In the genomic region with DNA sequence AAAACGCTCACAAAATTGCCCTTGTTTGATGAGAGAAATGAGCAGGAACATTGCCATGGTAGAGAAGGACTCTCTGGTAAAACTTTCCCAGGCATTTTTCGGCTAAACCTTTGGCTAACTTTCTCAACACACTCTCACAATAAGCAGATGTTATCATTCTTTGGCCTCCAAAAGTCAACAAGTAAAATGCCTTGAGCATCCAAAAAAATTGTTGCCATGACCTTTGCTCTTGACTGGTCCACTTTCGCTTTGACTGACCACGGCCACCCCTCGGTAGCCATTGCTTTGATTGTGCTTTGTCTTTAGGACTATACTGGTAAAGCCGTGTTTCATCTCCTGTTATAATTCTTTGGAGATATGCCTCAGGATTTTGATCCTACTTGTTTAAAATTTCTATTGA, we compare ENCODE assay signal across 23 cellular contexts. TPM values are rescaled to one million over a fixed set of nuclear protein-coding genes. Genes with fewer than 3 reads are reported as not detected.
DNase-seq lines count a peak whose midpoint lies in the region; ATAC-seq, FAIRE-seq and TF ChIP-seq lines count a peak whose summit lies in the region.
"Had no signal": no experiment of that assay in that cellular context is flagged by ENCODE, and none has a peak within 500 bp of the region (broad histone marks: within the 10 kb centered on the region; RNA-seq: fewer than 3 reads in every experiment).

No MANE protein-coding gene starts in this region.

- 12% methylated on average over 6 of the region's 6 CpGs for WGBS in HepG2 (ENCODE audit: low lambda C conversion rate)
- WGBS in right lobe of liver (ENCODE audit: insufficient coverage, low coverage, low lambda C conversion rate, missing lambda C conversion rate), result 79% methylated on average over 6 of the region's 6 CpGs

- POLR2A ChIA-PET in HepG2 (lab: Yijun Ruan, JAX), result no interaction called here

- H3K36me3 ChIP-seq in HepG2 (replicated peaks in 1 of 2; ENCODE audit: control insufficient read depth in 1 of 2, insufficient read depth in 2 of 2, low read length in 2 of 2) (no peaks in the 10 kb centered on the region), right lobe of liver (no peaks in the 10 kb centered on the region)
- H3K36me3 ChIP-seq: BE2C; BLaER1 treated with 17β-estradiol and CSF1 and Interleukin-3, amounts not matched to agents 10 nM and 100 nM; HAP-1 had no signal

- no peaks in the 10 kb centered on the region for H3K9me3 ChIP-seq in HepG2 (ENCODE audit: low read length)
- no peaks in the 10 kb centered on the region for H3K9me3 ChIP-seq in right lobe of liver
- H3K9me3 ChIP-seq: BE2C; BLaER1 treated with 17β-estradiol and CSF1 and Interleukin-3, amounts not matched to agents 10 nM and 100 nM; HAP-1 had no signal

- ATAC-seq in HepG2 (peak; percentile 39; the same call in 2 of the 3 replicates), right lobe of liver (no peak), GM21515 (IDR thresholded peaks at IDR 0.05; ENCODE audit: unreplicated experiment) (no peak)
- ATAC-seq: GM12878 had no signal

- no peaks in the 10 kb centered on the region for H4K20me1 ChIP-seq in HepG2 (ENCODE audit: insufficient read depth, low read length)
- H4K20me1 ChIP-seq: BLaER1 treated with 17β-estradiol and CSF1 and Interleukin-3, amounts not matched to agents 10 nM and 100 nM had no signal

- no peak overlapping the region for H3K9ac ChIP-seq in HepG2 (ENCODE audit: insufficient read depth, low read depth, low read length)
- H3K9ac ChIP-seq: BLaER1 treated with 17β-estradiol and CSF1 and Interleukin-3, amounts not matched to agents 10 nM and 100 nM had no signal

- peak overlapping the region; percentile 36 for H3K4me2 ChIP-seq in HepG2 (ENCODE audit: low read depth, low read length)
- H3K4me2 ChIP-seq: BLaER1 treated with 17β-estradiol and CSF1 and Interleukin-3, amounts not matched to agents 10 nM and 100 nM had no signal

- no peak overlapping the region for H3K4me3 ChIP-seq in HepG2 (replicated peaks in 1 of 3; ENCODE audit: insufficient read depth in 1 of 3, low read depth in 2 of 3, low read length in 3 of 3)
- H3K4me3 ChIP-seq in right lobe of liver, result no peak overlapping the region
- H3K4me3 ChIP-seq in fibroblast of villous mesenchyme (ENCODE audit: low read depth, low read length), result no peak overlapping the region
- H3K4me3 ChIP-seq: BLaER1 treated with 17β-estradiol and CSF1 and Interleukin-3, amounts not matched to agents 10 nM and 100 nM; GM12878; HAP-1 had no signal

- CTCF ChIA-PET in HepG2 (lab: Yijun Ruan, JAX; ENCODE audit: low intra/inter-chr PET ratio, low total read pairs), result no interaction called here

- in situ Hi-C loops in HepG2 (cut with HindIII; ENCODE audit: extremely low pct_ligation_motif_present, low pct_unique_long_range_greater_than_20kb), result no loop called here

- H3K27me3 ChIP-seq in HepG2 (ENCODE audit: control insufficient read depth in 1 of 2, insufficient read depth in 2 of 2, low read length in 2 of 2), result no peaks in the 10 kb centered on the region
- no peaks in the 10 kb centered on the region for H3K27me3 ChIP-seq in right lobe of liver
- H3K27me3 ChIP-seq: BLaER1 treated with 17β-estradiol and CSF1 and Interleukin-3, amounts not matched to agents 10 nM and 100 nM had no signal

- no peak for TF ChIP-seq RAD21 in HepG2 (CRISPR knock-in tag; IDR thresholded peaks at IDR 0.05)

- intact Hi-C loops in HepG2 (cut with micrococcal nuclease; ENCODE audit: unreplicated experiment), result no loop called here
- intact Hi-C loops in right lobe of liver (cut with DNase I), result no loop called here
- intact Hi-C loops in head of caudate nucleus (cut with DNase I), result no loop called here

- no peak for TF ChIP-seq EP300 in HepG2 (IDR thresholded peaks at IDR 0.05; ENCODE audit: low read depth in 2 of 2, low read length in 2 of 2)
- no peak for TF ChIP-seq EP300 in HepG2 (CRISPR knock-in tag; IDR thresholded peaks at IDR 0.05; ENCODE audit: borderline replicate concordance)

- DNase-seq in HepG2 (ENCODE audit: low spot score) (peak; percentile 47), right lobe of liver (no peak), RPMI7951 (ENCODE audit: low read depth) (peak; percentile 24), fibroblast of villous mesenchyme (ENCODE audit: low read depth) (peak; percentile 74), head of caudate nucleus (no peak)
- DNase-seq: AML-193; BE2C; CD4-positive, alpha-beta T cell; CD8-positive, alpha-beta memory T cell; DMS 273 treated with DMSO at 0.1 percent for 48 hours; DMS79; EL; GDM1; GOT3; HFFc6 had no signal

- TF ChIP-seq POLR2A in HepG2 (IDR thresholded peaks at IDR 0.05; ENCODE audit: insufficient read depth in 1 of 2, low read depth in 2 of 2, low read length in 2 of 2) (no peak), right lobe of liver (IDR thresholded peaks at IDR 0.05) (no peak)

- no peak overlapping the region for H2AFZ ChIP-seq in HepG2 (ENCODE audit: low read length)

- no TSS peak for BruUV-seq in HepG2 (replicated peaks; lab: Mats Ljungman, UMichigan)

- H3K27ac ChIP-seq in HepG2 (ENCODE audit: extremely low read length, insufficient read depth, low read length), result no peak overlapping the region
- no peak overlapping the region for H3K27ac ChIP-seq in right lobe of liver
- H3K27ac ChIP-seq: 22Rv1; BLaER1 treated with 17β-estradiol and CSF1 and Interleukin-3, amounts not matched to agents 10 nM and 100 nM had no signal

- FAIRE-seq in HepG2 (lab: Jason Lieb, UNC), result peak; percentile 62
- FAIRE-seq: A204.1, D721Med, GM12878, H54 had no signal

- no peak for TF ChIP-seq CTCF in HepG2 (CRISPR knock-in tag; IDR thresholded peaks at IDR 0.05)
- no peak for TF ChIP-seq CTCF in right lobe of liver (IDR thresholded peaks at IDR 0.05)
- TF ChIP-seq CTCF in fibroblast of villous mesenchyme (IDR thresholded peaks at IDR 0.05; ENCODE audit: insufficient read depth, low read depth, low read length), result no peak

- H3K79me2 ChIP-seq in HepG2 (ENCODE audit: insufficient read depth, low read length), result no peaks in the 10 kb centered on the region

- peaks cover 9% of the 10 kb centered on the region for H3K4me1 ChIP-seq in HepG2 (ENCODE audit: insufficient read depth, low read length)
- H3K4me1 ChIP-seq in right lobe of liver, result no peaks in the 10 kb centered on the region
- H3K4me1 ChIP-seq: BE2C, HAP-1 had no signal

TF ChIP-seq in HepG2, 621 proteins besides CTCF, POLR2A, EP300 and RAD21:
- peak; percentile 63; the same call in 1 of the 2 replicates for TF ChIP-seq HNF4A (CRISPR knock-in tag; IDR thresholded peaks at IDR 0.05)
- TF ChIP-seq ZNF296 (CRISPR knock-in tag; conservative IDR thresholded peaks at IDR 0.05), result no peak
- no peak for TF ChIP-seq FOXA1 (IDR thresholded peaks at IDR 0.05)
- TF ChIP-seq FOXA1 (CRISPR knock-in tag; IDR thresholded peaks at IDR 0.05), result peak; percentile 56
- no peak for TF ChIP-seq ZNF747 (CRISPR knock-in tag; IDR thresholded peaks at IDR 0.05; ENCODE audit: borderline replicate concordance)
- no peak for TF ChIP-seq CAMTA2 (CRISPR knock-in tag; IDR thresholded peaks at IDR 0.05; ENCODE audit: borderline replicate concordance)
- no peak for TF ChIP-seq ZNF839 (CRISPR knock-in tag; IDR thresholded peaks at IDR 0.05; ENCODE audit: borderline replicate concordance)
- TF ChIP-seq TCF7 (IDR thresholded peaks at IDR 0.05; ENCODE audit: low read depth), result no peak
- no peak for TF ChIP-seq MED1 (CRISPR knock-in tag; IDR thresholded peaks at IDR 0.05)
- TF ChIP-seq, protein P1, sequence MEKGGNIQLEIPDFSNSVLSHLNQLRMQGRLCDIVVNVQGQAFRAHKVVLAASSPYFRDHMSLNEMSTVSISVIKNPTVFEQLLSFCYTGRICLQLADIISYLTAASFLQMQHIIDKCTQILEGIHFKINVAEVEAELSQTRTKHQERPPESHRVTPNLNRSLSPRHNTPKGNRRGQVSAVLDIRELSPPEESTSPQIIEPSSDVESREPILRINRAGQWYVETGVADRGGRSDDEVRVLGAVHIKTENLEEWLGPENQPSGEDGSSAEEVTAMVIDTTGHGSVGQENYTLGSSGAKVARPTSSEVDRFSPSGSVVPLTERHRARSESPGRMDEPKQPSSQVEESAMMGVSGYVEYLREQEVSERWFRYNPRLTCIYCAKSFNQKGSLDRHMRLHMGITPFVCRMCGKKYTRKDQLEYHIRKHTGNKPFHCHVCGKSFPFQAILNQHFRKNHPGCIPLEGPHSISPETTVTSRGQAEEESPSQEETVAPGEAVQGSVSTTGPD (CRISPR knock-in tag; IDR thresholded peaks at IDR 0.05), result 0 out of 2 replicates have a peak, but pooled peaks have one; percentile 23
- peak; percentile 39 for TF ChIP-seq NR2F6 (IDR thresholded peaks at IDR 0.05)
- no peak for TF ChIP-seq NR2F6 (CRISPR knock-in tag; IDR thresholded peaks at IDR 0.05)
- no peak for TF ChIP-seq AKAP8 (CRISPR knock-in tag; IDR thresholded peaks at IDR 0.05)
TF ChIP-seq in HepG2: peak in this region for 4.

RNA-seq across cellular contexts. Expression of gene PREP, which starts 41.1 kb away (rescaled TPM):
- total RNA-seq in HepG2 (2016; rRNA removed; fragmentation: Illumina TruSeq; extraction: Trizol), result 15.9 and 32.2 TPM in 2 replicates
- total RNA-seq in HepG2 (2016; cell fraction: cytosol; rRNA removed; fragmentation: Illumina TruSeq; extraction: Trizol; ENCODE audit: low read depth), result 3.0 and 3.7 TPM in 2 replicates
- 17.2 and 31.6 TPM in 2 replicates for total RNA-seq in HepG2 (2016; cell fraction: insoluble cytoplasmic fraction; rRNA removed; fragmentation: Illumina TruSeq; extraction: Trizol)
- 8.9 and 10.3 TPM in 2 replicates for total RNA-seq in HepG2 (2016; cell fraction: membrane; rRNA removed; fragmentation: Illumina TruSeq; extraction: Trizol)
- 23.8 and 23.9 TPM in 2 replicates for total RNA-seq in HepG2 (2016; cell fraction: nucleus; rRNA removed; fragmentation: Illumina TruSeq; extraction: Trizol)
- polyA plus RNA-seq in HepG2 (2011; rRNA removed), result 11.4 and 12.6 TPM in 2 replicates
- polyA plus RNA-seq in HepG2 (2011; cell fraction: cytosol; rRNA removed), result 10.2 and 11.6 TPM in 2 replicates
- 10.7 and 11.9 TPM in 2 replicates for polyA plus RNA-seq in HepG2 (2011; cell fraction: nucleus; rRNA removed)
- polyA plus RNA-seq in HepG2 (2012), result 14.5 and 15.6 TPM in 2 replicates
- 3.0 and 4.0 TPM in 2 replicates for polyA plus RNA-seq in HepG2 (2016; cell fraction: cytosol; fragmentation: Illumina TruSeq; extraction: Trizol; ENCODE audit: low read depth)
- polyA plus RNA-seq in HepG2 (2016; cell fraction: insoluble cytoplasmic fraction; fragmentation: Illumina TruSeq; extraction: Trizol; ENCODE audit: low read depth), result 33.9 and 35.7 TPM in 2 replicates
- polyA plus RNA-seq in HepG2 (2016; cell fraction: membrane; fragmentation: Illumina TruSeq; extraction: Trizol; ENCODE audit: low read depth), result 6.7 and 7.1 TPM in 2 replicates
- polyA plus RNA-seq in HepG2 (2016; cell fraction: nucleus; fragmentation: Illumina TruSeq; extraction: Trizol; ENCODE audit: insufficient read depth, low read depth), result 21.1 and 25.8 TPM in 2 replicates
- polyA minus RNA-seq in HepG2 (2011; rRNA and poly(A)+ RNA removed; ENCODE audit: low replicate concordance), result 12.3 and 16.6 TPM in 2 replicates
- polyA minus RNA-seq in HepG2 (2011; cell fraction: cytosol; rRNA and poly(A)+ RNA removed), result 16.1 and 16.4 TPM in 2 replicates
- polyA minus RNA-seq in HepG2 (2011; cell fraction: nucleus; rRNA and poly(A)+ RNA removed), result 26.9 and 28.1 TPM in 2 replicates
- total RNA-seq in right lobe of liver, result 10 to 100 TPM; 14.8 to 18.8 (median 16.7) TPM
- 23.6 and 26.1 TPM in 2 replicates for total RNA-seq in RPMI7951 (2014; rRNA removed; shearing (Covaris generic))
- total RNA-seq in fibroblast of villous mesenchyme, result 14.2 and 19.0 TPM in 2 replicates

Comparison
In these comparisons a context has a peak if more than half of its experiments do, and no peak if none do; other contexts are left out.
1. DNase-seq: peak in HepG2 (single experiment), RPMI7951 (single experiment) and fibroblast of villous mesenchyme (single experiment); none in right lobe of liver (0 of 3) and head of caudate nucleus (0 of 42).